ENCODE assay signal across 9 cellular contexts in genomic region chr12:12358528-12358927, GRCh38. TPM values are rescaled to one million over a fixed set of nuclear protein-coding genes. Genes with fewer than 3 reads are reported as not detected.
DNase-seq lines count a peak whose midpoint lies in the region; ATAC-seq and TF ChIP-seq lines count a peak whose summit lies in the region.
"Had no signal": no experiment of that assay in that cellular context is flagged by ENCODE, and none has a peak within 500 bp of the region (broad histone marks: within the 10 kb centered on the region; RNA-seq: fewer than 3 reads in every experiment).

No MANE protein-coding gene starts in this region.

- TF ChIP-seq CTCF in GM12875 (IDR thresholded peaks at IDR 0.05; ENCODE audit: borderline replicate concordance, insufficient read depth, low read depth, low read length) (no peak), fibroblast of lung (conservative IDR thresholded peaks at IDR 0.05 in 1 of 2, IDR thresholded peaks at IDR 0.05 in 1 of 2; ENCODE audit: low read depth in 1 of 2, low read length in 2 of 2) (no peak), smooth muscle cell (IDR thresholded peaks at IDR 0.05; ENCODE audit: borderline replicate concordance, insufficient read depth, poor library complexity, severe bottlenecking) (no peak)

- H3K79me2 ChIP-seq in fibroblast of lung (ENCODE audit: control insufficient read depth, insufficient read depth, low read length), result peaks cover 5% of the 10 kb centered on the region
- H3K79me2 ChIP-seq in smooth muscle cell (ENCODE audit: low read depth), result peaks cover 23% of the 10 kb centered on the region

- H3K27me3 ChIP-seq in fibroblast of lung (ENCODE audit: control insufficient read depth, insufficient read depth, low read length), result no peaks in the 10 kb centered on the region
- no peaks in the 10 kb centered on the region for H3K27me3 ChIP-seq in smooth muscle cell (ENCODE audit: low read depth)

- WGBS in smooth muscle cell (ENCODE audit: low lambda C conversion rate), result 83% methylated on average over 4 of the region's 4 CpGs

- peak overlapping the region; percentile 94 for H3K4me3 ChIP-seq in GM12875 (ENCODE audit: low read depth, low read length)
- peak overlapping the region; percentile 96 for H3K4me3 ChIP-seq in SK-N-MC
- peak overlapping the region in 3 of 4 experiments; percentile 75 to 92 (median 87) for H3K4me3 ChIP-seq in fibroblast of lung (replicated peaks in 1 of 4; ENCODE audit: control extremely low read depth in 1 of 4, insufficient read depth in 1 of 4, low read depth in 3 of 4, low read length in 4 of 4)
- peak overlapping the region; percentile 74 for H3K4me3 ChIP-seq in smooth muscle cell

- H3F3A ChIP-seq in smooth muscle cell (ENCODE audit: low read depth), result no peaks in the 10 kb centered on the region

- H3K4me1 ChIP-seq in fibroblast of lung (ENCODE audit: control insufficient read depth, extremely low read depth, insufficient read depth, low read length), result peaks cover 2% of the 10 kb centered on the region
- peaks cover 11% of the 10 kb centered on the region for H3K4me1 ChIP-seq in smooth muscle cell (ENCODE audit: low read depth)

- H4K20me1 ChIP-seq in fibroblast of lung (ENCODE audit: control insufficient read depth, extremely low read depth, insufficient read depth, low read length) (no peaks in the 10 kb centered on the region), smooth muscle cell (ENCODE audit: low read depth) (peaks cover 2% of the 10 kb centered on the region)

- no peak for ATAC-seq in HG02885 (IDR thresholded peaks at IDR 0.05; ENCODE audit: poor library complexity, unreplicated experiment)

- H3K27ac ChIP-seq in SK-N-MC, result no peak overlapping the region
- peak overlapping the region; percentile 90 for H3K27ac ChIP-seq in fibroblast of lung (ENCODE audit: insufficient read depth, low read length)
- H3K27ac ChIP-seq in smooth muscle cell (ENCODE audit: low read depth), result no peak overlapping the region

- H3K9ac ChIP-seq in SK-N-MC (ENCODE audit: insufficient read length) (peak overlapping the region; percentile 92), fibroblast of lung (ENCODE audit: insufficient read depth, low read length) (no peak overlapping the region), smooth muscle cell (ENCODE audit: low read depth) (no peak overlapping the region)

- no peaks in the 10 kb centered on the region for H3K9me3 ChIP-seq in SK-N-MC (ENCODE audit: low read depth, low read length)
- H3K9me3 ChIP-seq in fibroblast of lung (ENCODE audit: control insufficient read depth, insufficient read depth, low read depth, low read length), result no peaks in the 10 kb centered on the region
- H3K9me3 ChIP-seq in smooth muscle cell (replicated peaks; ENCODE audit: low read depth), result no peaks in the 10 kb centered on the region

- H2AFZ ChIP-seq in fibroblast of lung (ENCODE audit: low read length), result no peak overlapping the region
- peak overlapping the region; percentile 94 for H2AFZ ChIP-seq in smooth muscle cell (ENCODE audit: low read depth)

- H3K36me3 ChIP-seq in SK-N-MC (ENCODE audit: insufficient read depth, low read length) (no peaks in the 10 kb centered on the region; the same call in 1 of the 2 replicates), fibroblast of lung (ENCODE audit: control insufficient read depth, insufficient read depth, low read length) (no peaks in the 10 kb centered on the region), smooth muscle cell (ENCODE audit: low read depth) (no peaks in the 10 kb centered on the region)

- H3K4me2 ChIP-seq in fibroblast of lung (ENCODE audit: extremely low read depth, insufficient read depth, low read length), result peak overlapping the region; percentile 99
- H3K4me2 ChIP-seq in smooth muscle cell, result peak overlapping the region; percentile 92

- no peak for DNase-seq in SK-N-MC (ENCODE audit: low read depth, low spot score)
- no peak for DNase-seq in fibroblast of lung (ENCODE audit: low read depth in 2 of 2)
- DNase-seq in smooth muscle cell (lab: John Stamatoyannopoulos, UW; ENCODE audit: unreplicated experiment), result no peak
- no peak for DNase-seq in kidney tubule cell (ENCODE audit: low spot score)
- DNase-seq in inferior parietal cortex (ENCODE audit: extremely low spot score), result no peak
- DNase-seq in NCI-H1105 (lab: John Stamatoyannopoulos, UW), result no peak
- DNase-seq: SW 1271 had no signal

RNA-seq across cellular contexts. Expression of gene BORCS5, which starts 1.6 kb away (rescaled TPM):
- total RNA-seq in fibroblast of lung (14.4 and 15.7 TPM in 2 replicates), smooth muscle cell (11.2 and 29.8 TPM in 2 replicates)
- polyA plus RNA-seq in fibroblast of lung (13.5 and 17.9 TPM in 2 replicates), smooth muscle cell (8.0 and 11.7 TPM in 2 replicates)
- 5.7 and 9.4 TPM in 2 replicates for polyA plus RNA-seq in fibroblast of lung (2012)
- polyA minus RNA-seq in fibroblast of lung (ENCODE audit: low replicate concordance), result 11.6 and 30.7 TPM in 2 replicates

RNA-seq across cellular contexts. Expression of gene MANSC1, which starts 8.5 kb away (rescaled TPM):
- total RNA-seq in fibroblast of lung, result 1.3 and 1.8 TPM in 2 replicates
- 3.4 and 3.7 TPM in 2 replicates for polyA plus RNA-seq in fibroblast of lung
- polyA plus RNA-seq in fibroblast of lung (2012), result 10.3 and 10.8 TPM in 2 replicates
- 7.3 and 10.4 TPM in 2 replicates for polyA minus RNA-seq in fibroblast of lung (ENCODE audit: low replicate concordance)
- total RNA-seq in smooth muscle cell, result 0.58 and 5.1 TPM in 2 replicates
- 0.09 and 0.82 TPM in 2 replicates for polyA plus RNA-seq in smooth muscle cell
